35 cellular contexts compared by ENCODE assay signal in the genomic region with DNA sequence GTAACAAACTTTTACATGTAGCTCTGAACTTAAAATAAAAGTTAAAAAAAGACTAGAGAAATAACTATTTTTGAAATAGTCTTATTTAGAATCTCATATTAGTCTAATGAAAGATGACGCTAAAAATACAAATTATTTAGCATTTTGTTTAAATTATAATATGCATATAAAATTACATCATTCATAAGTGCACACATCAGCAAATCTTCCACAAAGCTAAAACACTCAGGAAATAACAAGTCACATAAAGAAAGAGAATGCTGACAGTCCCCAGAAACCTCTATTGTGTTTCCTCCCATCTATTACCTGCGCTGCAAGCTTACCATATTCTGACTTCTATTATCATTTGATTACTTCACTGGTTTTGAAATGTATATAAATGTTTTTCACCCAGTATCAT.
DNase-seq lines count a peak whose midpoint lies in the region; ATAC-seq, FAIRE-seq and TF ChIP-seq lines count a peak whose summit lies in the region.
"Had no signal": no experiment of that assay in that cellular context is flagged by ENCODE, and none has a peak within 500 bp of the region (broad histone marks: within the 10 kb centered on the region; RNA-seq: fewer than 3 reads in every experiment).

No MANE protein-coding gene starts in this region.

- H3K27ac Mint-ChIP-seq in progenitor cell of endocrine pancreas = no peak overlapping the region
- H3K27ac Mint-ChIP-seq: B cell; CD14-positive monocyte; CD4-positive, alpha-beta memory T cell; CD4-positive, alpha-beta T cell; CD4-positive, CD25-positive, alpha-beta regulatory T cell; CD8-positive, alpha-beta memory T cell; CD8-positive, alpha-beta T cell had no signal

- H4K5ac ChIP-seq in IMR-90 (ENCODE audit: low read depth, low read length) = no peak overlapping the region

- no peak overlapping the region for H4K8ac ChIP-seq in IMR-90 (ENCODE audit: low read depth in 2 of 2, low read length in 2 of 2)

- H3K14ac ChIP-seq in IMR-90 (replicated peaks; ENCODE audit: low read depth, low read length) = no peak overlapping the region

- in situ Hi-C loops in HepG2 (cut with HindIII; ENCODE audit: extremely low pct_ligation_motif_present, low pct_unique_long_range_greater_than_20kb) = no loop called here
- in situ Hi-C loops in IMR-90 (cut with MboI; ENCODE audit: low sequenced_read_pairs) = no loop called here
- in situ Hi-C loops in K562 (cut with MboI) = no loop called here

- WGBS in HepG2 (ENCODE audit: low lambda C conversion rate) = 17% methylated on average over 2 of the region's 2 CpGs
- WGBS in right lobe of liver (ENCODE audit: insufficient coverage, low coverage, low lambda C conversion rate, missing lambda C conversion rate) = 87% methylated on average over 2 of the region's 2 CpGs
- WGBS in A549 (ENCODE audit: missing lambda C conversion rate) = 25% methylated on average over 2 of the region's 2 CpGs
- no CpG with 5 or more reads among the region's 2 CpGs for WGBS in IMR-90 (ENCODE audit: extremely low coverage in 2 of 2, insufficient read length in 1 of 2), 2 experiments
- 0% methylated on average over 2 of the region's 2 CpGs for WGBS in K562 (ENCODE audit: insufficient coverage, low coverage, missing lambda C conversion rate)

- H3K36me3 ChIP-seq in HepG2 (replicated peaks in 1 of 2; ENCODE audit: control insufficient read depth in 1 of 2, insufficient read depth in 2 of 2, low read length in 2 of 2) (no peaks in the 10 kb centered on the region), right lobe of liver (no peaks in the 10 kb centered on the region), IMR-90 (ENCODE audit: control insufficient read depth, insufficient read depth, low read length) (no peaks in the 10 kb centered on the region), K562 (ENCODE audit: control insufficient read depth, insufficient read depth, low read length) (no peaks in the 10 kb centered on the region)
- H3K36me3 ChIP-seq: BE2C; BLaER1; BLaER1 treated with 17β-estradiol and CSF1 and Interleukin-3, amounts not matched to agents 10 nM and 100 nM had no signal

- no peak overlapping the region for H3K56ac ChIP-seq in IMR-90 (ENCODE audit: extremely low read depth, insufficient read depth, low read length)

- dilution Hi-C loops in IMR-90 (cut with HindIII; ENCODE audit: low sequenced_read_pairs, unreplicated experiment) = no loop called here

- H2AK9ac ChIP-seq in IMR-90 (replicated peaks; ENCODE audit: low read depth, low read length, poor library complexity) = no peak overlapping the region

- H2AK5ac ChIP-seq in IMR-90 (ENCODE audit: low read depth, low read length) = no peak overlapping the region

- H4K20me1 ChIP-seq in HepG2 (ENCODE audit: insufficient read depth, low read length) = no peaks in the 10 kb centered on the region
- H4K20me1 ChIP-seq in IMR-90 (ENCODE audit: insufficient read depth, low read length) = no peaks in the 10 kb centered on the region
- H4K20me1 ChIP-seq in K562 (replicated peaks; ENCODE audit: control insufficient read depth, insufficient read depth, low read length) = no peaks in the 10 kb centered on the region
- H4K20me1 ChIP-seq: BLaER1; BLaER1 treated with 17β-estradiol and CSF1 and Interleukin-3, amounts not matched to agents 10 nM and 100 nM had no signal

- BruUV-seq in HepG2 (replicated peaks; lab: Mats Ljungman, UMichigan) (no TSS peak), IMR-90 (replicated peaks; lab: Mats Ljungman, UMichigan) (no TSS peak), K562 (replicated peaks; lab: Mats Ljungman, UMichigan) (no TSS peak)

- no peaks in the 10 kb centered on the region for H3K4me1 ChIP-seq in HepG2 (ENCODE audit: insufficient read depth, low read length)
- H3K4me1 ChIP-seq in right lobe of liver = peaks cover 0 to 22% (median 2%) of the 10 kb centered on the region in 4 donors
- H3K4me1 ChIP-seq in A549 = no peaks in the 10 kb centered on the region
- no peaks in the 10 kb centered on the region for H3K4me1 ChIP-seq in IMR-90 (ENCODE audit: control insufficient read depth, insufficient read depth, low read length)
- no peaks in the 10 kb centered on the region for H3K4me1 ChIP-seq in K562 (replicated peaks in 1 of 2; ENCODE audit: control insufficient read depth in 2 of 2, insufficient read depth in 2 of 2, low read length in 2 of 2)
- H3K4me1 ChIP-seq: BE2C; BLaER1; BLaER1 treated with 17β-estradiol and CSF1 and Interleukin-3, amounts not matched to agents 10 nM and 100 nM; Caco-2 had no signal

- CTCF ChIA-PET in HepG2 (lab: Yijun Ruan, JAX; ENCODE audit: low intra/inter-chr PET ratio, low total read pairs) = no interaction called here
- CTCF ChIA-PET in A549 (lab: Yijun Ruan, JAX) = no interaction called here
- CTCF ChIA-PET in IMR-90 (lab: Yijun Ruan, JAX) = no interaction called here
- CTCF ChIA-PET in K562 (lab: Yijun Ruan, JAX; ENCODE audit: low intra/inter-chr PET ratio) = no interaction called here

- no peak overlapping the region for H2BK120ac ChIP-seq in IMR-90 (ENCODE audit: low read depth, low read length)

- H3K4ac ChIP-seq in IMR-90 (ENCODE audit: low read depth, low read length) = no peak overlapping the region

- H2BK5ac ChIP-seq in IMR-90 (ENCODE audit: low read depth, low read length, poor library complexity, severe bottlenecking) = no peak overlapping the region

- no peak overlapping the region for H3K23ac ChIP-seq in IMR-90 (ENCODE audit: low read depth, low read length)

- H3K79me2 ChIP-seq in HepG2 (ENCODE audit: insufficient read depth, low read length) (no peaks in the 10 kb centered on the region), K562 (ENCODE audit: control insufficient read depth, insufficient read depth, low read length) (no peaks in the 10 kb centered on the region)

- no peak for TF ChIP-seq POLR2A in HepG2 (IDR thresholded peaks at IDR 0.05; ENCODE audit: insufficient read depth in 1 of 2, low read depth in 2 of 2, low read length in 2 of 2)
- TF ChIP-seq POLR2A in right lobe of liver (IDR thresholded peaks at IDR 0.05) = no peak
- no peak for TF ChIP-seq POLR2A in A549 (IDR thresholded peaks at IDR 0.05; ENCODE audit: low read length)
- no peak for TF ChIP-seq POLR2A in IMR-90 (IDR thresholded peaks at IDR 0.05; ENCODE audit: low read depth, low read length)
- no peak for TF ChIP-seq POLR2A in K562 (conservative IDR thresholded peaks at IDR 0.05)

- H3K9me1 ChIP-seq in IMR-90 (ENCODE audit: insufficient read depth, low read length) (no peaks in the 10 kb centered on the region), K562 (ENCODE audit: control insufficient read depth, insufficient read depth, low read length) (no peaks in the 10 kb centered on the region)

- TF ChIP-seq RAD21 in HepG2 (CRISPR knock-in tag; IDR thresholded peaks at IDR 0.05) (no peak), A549 (conservative IDR thresholded peaks at IDR 0.05 in 1 of 2, IDR thresholded peaks at IDR 0.05 in 1 of 2) (no peak), IMR-90 (IDR thresholded peaks at IDR 0.05; ENCODE audit: low read length) (no peak), K562 (CRISPR knock-in tag; conservative IDR thresholded peaks at IDR 0.05 in 1 of 2, IDR thresholded peaks at IDR 0.05 in 1 of 2) (no peak)

- H3K79me1 ChIP-seq in IMR-90 (ENCODE audit: low read depth in 1 of 2, low read length in 2 of 2) = no peaks in the 10 kb centered on the region

- H2AFZ ChIP-seq in HepG2 (ENCODE audit: low read length) = no peak overlapping the region
- H2AFZ ChIP-seq in IMR-90 (replicated peaks; ENCODE audit: low read length, poor library complexity) = no peak overlapping the region
- no peak overlapping the region for H2AFZ ChIP-seq in K562 (ENCODE audit: low read depth, low read length)

- H3K9me3 Mint-ChIP-seq in progenitor cell of endocrine pancreas (ENCODE audit: low read depth) = no peaks in the 10 kb centered on the region

- no peak overlapping the region for H2BK15ac ChIP-seq in IMR-90 (ENCODE audit: low read depth, low read length)

- H3K9me3 ChIP-seq in HepG2 (ENCODE audit: low read length) (no peaks in the 10 kb centered on the region), right lobe of liver (no peaks in the 10 kb centered on the region), A549 (no peaks in the 10 kb centered on the region), IMR-90 (ENCODE audit: control insufficient read depth, insufficient read depth, low read length) (no peaks in the 10 kb centered on the region), K562 (replicated peaks; ENCODE audit: control insufficient read depth, insufficient read depth, low read depth, low read length) (no peaks in the 10 kb centered on the region; the same call in 1 of the 2 replicates)
- H3K9me3 ChIP-seq: BE2C; BLaER1; BLaER1 treated with 17β-estradiol and CSF1 and Interleukin-3, amounts not matched to agents 10 nM and 100 nM; Caco-2 had no signal

- no peak overlapping the region for H2BK20ac ChIP-seq in IMR-90 (ENCODE audit: low read depth, low read length)

- no peak for ATAC-seq in HepG2
- no peak for ATAC-seq in right lobe of liver
- no peak for ATAC-seq in A549
- ATAC-seq in IMR-90 (ENCODE audit: low read depth) = no peak
- no peak for ATAC-seq in K562
- ATAC-seq: CD8-positive, alpha-beta T cell had no signal

- TF ChIP-seq EP300 in HepG2 (IDR thresholded peaks at IDR 0.05; ENCODE audit: low read depth in 2 of 2, low read length in 2 of 2) = no peak
- no peak for TF ChIP-seq EP300 in HepG2 (CRISPR knock-in tag; IDR thresholded peaks at IDR 0.05; ENCODE audit: borderline replicate concordance)
- TF ChIP-seq EP300 in A549 (IDR thresholded peaks at IDR 0.05) = no peak
- TF ChIP-seq EP300 in K562 (IDR thresholded peaks at IDR 0.05; ENCODE audit: low read length) = no peak

- H4K91ac ChIP-seq in IMR-90 (ENCODE audit: insufficient read depth, low read depth, low read length) = no peak overlapping the region

- intact Hi-C loops in HepG2 (cut with micrococcal nuclease; ENCODE audit: unreplicated experiment) (no loop called here), right lobe of liver (cut with DNase I) (no loop called here), IMR-90 (cut with micrococcal nuclease) (no loop called here), K562 (cut with micrococcal nuclease) (no loop called here)

- DNase-seq in HepG2 (ENCODE audit: low spot score) (no peak), right lobe of liver (no peak), A549 (ENCODE audit: low read depth in 1 of 2, low spot score in 1 of 2) (no peak), IMR-90 (no peak), K562 (ENCODE audit: extremely low read depth in 1 of 4, low spot score in 3 of 4) (no peak), NCI-H345 treated with DMSO at 0.1 percent for 48 hours (lab: John Stamatoyannopoulos, UW; ENCODE audit: unreplicated experiment) (no peak), progenitor cell of endocrine pancreas (ENCODE audit: low spot score, unreplicated experiment) (no peak), HCEC 1CT (no peak)
- DNase-seq: 8988T; ACHN; AML-193; BE2C; C1 segment of cervical spinal cord; Caco-2; Calu3; CD4-positive, alpha-beta memory T cell; CD4-positive, alpha-beta T cell; CD4-positive, CD25-positive, alpha-beta regulatory T cell; CD8-positive, alpha-beta memory T cell; CD8-positive, alpha-beta T cell; COR-L47; DMS 273 treated with DMSO at 0.1 percent for 48 hours; DMS153; DMS53; DMS79; DMS79 treated with DMSO at 0.1 percent for 48 hours; DND-41; EL had no signal

- H3K4me2 ChIP-seq in HepG2 (ENCODE audit: low read depth, low read length) (no peak overlapping the region), A549 (no peak overlapping the region), IMR-90 (ENCODE audit: low read depth, low read length) (no peak overlapping the region), K562 (ENCODE audit: insufficient read depth, low read length) (no peak overlapping the region)
- H3K4me2 ChIP-seq: BLaER1; BLaER1 treated with 17β-estradiol and CSF1 and Interleukin-3, amounts not matched to agents 10 nM and 100 nM had no signal

- H3K4me1 Mint-ChIP-seq in progenitor cell of endocrine pancreas (ENCODE audit: low read depth) = peaks cover 22% of the 10 kb centered on the region
- H3K4me1 Mint-ChIP-seq: B cell; CD14-positive monocyte; CD4-positive, alpha-beta memory T cell; CD4-positive, CD25-positive, alpha-beta regulatory T cell; CD8-positive, alpha-beta memory T cell had no signal

- H3K27me3 Mint-ChIP-seq in progenitor cell of endocrine pancreas = peaks cover 14% of the 10 kb centered on the region
- H3K27me3 Mint-ChIP-seq: B cell; CD4-positive, alpha-beta memory T cell; CD4-positive, alpha-beta T cell; CD4-positive, CD25-positive, alpha-beta regulatory T cell; CD8-positive, alpha-beta memory T cell had no signal

- TF ChIP-seq CTCF in HepG2 (CRISPR knock-in tag; IDR thresholded peaks at IDR 0.05) (no peak), right lobe of liver (IDR thresholded peaks at IDR 0.05) (no peak), A549 (IDR thresholded peaks at IDR 0.05) (no peak), IMR-90 (conservative IDR thresholded peaks at IDR 0.05; ENCODE audit: low read depth, low read length) (no peak), K562 (IDR thresholded peaks at IDR 0.05 in 2 of 3, conservative IDR thresholded peaks at IDR 0.05 in 1 of 3; ENCODE audit: insufficient read depth in 2 of 3, low read depth in 1 of 3, low read length in 3 of 3) (no peak), progenitor cell of endocrine pancreas (IDR thresholded peaks at IDR 0.05; ENCODE audit: unreplicated experiment) (no peak)

- H3K27ac ChIP-seq in HepG2 (ENCODE audit: extremely low read length, insufficient read depth, low read length) (no peak overlapping the region), right lobe of liver (no peak overlapping the region), A549 (no peak overlapping the region), IMR-90 (ENCODE audit: insufficient read depth, low read length) (no peak overlapping the region), K562 (ENCODE audit: extremely low read depth, low read depth, low read length) (no peak overlapping the region)
- H3K27ac ChIP-seq: 22Rv1; BLaER1; BLaER1 treated with 17β-estradiol and CSF1 and Interleukin-3, amounts not matched to agents 10 nM and 100 nM; C4-2B had no signal

- FAIRE-seq in HepG2 (lab: Jason Lieb, UNC) = no peak
- FAIRE-seq in A549 (lab: Jason Lieb, UNC) = no peak
- no peak for FAIRE-seq in K562 (lab: Jason Lieb, UNC)
- FAIRE-seq: A204.1 had no signal

- no peaks in the 10 kb centered on the region for H3K27me3 ChIP-seq in HepG2 (ENCODE audit: control insufficient read depth in 1 of 2, insufficient read depth in 2 of 2, low read length in 2 of 2)
- no peaks in the 10 kb centered on the region for H3K27me3 ChIP-seq in right lobe of liver
- H3K27me3 ChIP-seq in IMR-90 (ENCODE audit: control insufficient read depth, insufficient read depth, low read length) = no peaks in the 10 kb centered on the region
- no peaks in the 10 kb centered on the region for H3K27me3 ChIP-seq in K562 (ENCODE audit: control insufficient read depth in 2 of 2, insufficient read depth in 2 of 2, low read length in 2 of 2)
- H3K27me3 ChIP-seq: BE2C; BLaER1; BLaER1 treated with 17β-estradiol and CSF1 and Interleukin-3, amounts not matched to agents 10 nM and 100 nM had no signal

- no peaks in the 10 kb centered on the region for H3K36me3 Mint-ChIP-seq in progenitor cell of endocrine pancreas (ENCODE audit: insufficient read depth)
- H3K36me3 Mint-ChIP-seq: CD14-positive monocyte; CD4-positive, alpha-beta memory T cell; CD4-positive, CD25-positive, alpha-beta regulatory T cell; CD8-positive, alpha-beta memory T cell; CD8-positive, alpha-beta T cell had no signal

- no peak overlapping the region for H3K9ac ChIP-seq in HepG2 (ENCODE audit: insufficient read depth, low read depth, low read length)
- no peak overlapping the region for H3K9ac ChIP-seq in IMR-90 (ENCODE audit: low read depth, low read length)
- no peak overlapping the region for H3K9ac ChIP-seq in K562 (ENCODE audit: insufficient read depth in 1 of 2, low read depth in 2 of 2, low read length in 2 of 2)
- H3K9ac ChIP-seq: BLaER1; BLaER1 treated with 17β-estradiol and CSF1 and Interleukin-3, amounts not matched to agents 10 nM and 100 nM had no signal

- H3K18ac ChIP-seq in IMR-90 (ENCODE audit: low read depth, low read length) = no peak overlapping the region

- no peak overlapping the region for H3K4me3 Mint-ChIP-seq in progenitor cell of endocrine pancreas (ENCODE audit: low read depth)
- H3K4me3 Mint-ChIP-seq: B cell; CD14-positive monocyte; CD4-positive, alpha-beta memory T cell; CD4-positive, alpha-beta T cell; CD4-positive, CD25-positive, alpha-beta regulatory T cell; CD8-positive, alpha-beta memory T cell; CD8-positive, alpha-beta T cell had no signal

- H3K4me3 ChIP-seq in HepG2 (replicated peaks in 1 of 3; ENCODE audit: insufficient read depth in 1 of 3, low read depth in 2 of 3, low read length in 3 of 3) (no peak overlapping the region), right lobe of liver (no peak overlapping the region), A549 (no peak overlapping the region), IMR-90 (ENCODE audit: insufficient read depth, low read depth, low read length) (no peak overlapping the region), K562 (no peak overlapping the region)
- H3K4me3 ChIP-seq: BLaER1; BLaER1 treated with 17β-estradiol and CSF1 and Interleukin-3, amounts not matched to agents 10 nM and 100 nM had no signal

- POLR2A ChIA-PET in HepG2 (lab: Yijun Ruan, JAX) = no interaction called here
- POLR2A ChIA-PET in A549 (lab: Yijun Ruan, JAX) = no interaction called here
- POLR2A ChIA-PET in IMR-90 (lab: Charles Lee; ENCODE audit: unreplicated experiment) = no interaction called here
- POLR2A ChIA-PET in K562 (lab: Yijun Ruan, JAX) = no interaction called here
